20 cellular contexts compared by ENCODE assay signal in genomic region chr1:187032316-187032981, GRCh38.
"Had no signal": no experiment of that assay in that cellular context is flagged by ENCODE, and none has a peak within 500 bp of the region (broad histone marks: within the 10 kb centered on the region; RNA-seq: fewer than 3 reads in every experiment).

No MANE protein-coding gene starts in this region.

- H3K4me1 ChIP-seq: esophagus muscularis mucosa, left lung, parathyroid adenoma, stomach, testis, upper lobe of left lung had no signal

- H3K79me2 ChIP-seq: parathyroid adenoma had no signal

- H3K4me3 ChIP-seq: esophagus muscularis mucosa, left lung, mucosa of descending colon, stomach, testis, upper lobe of left lung had no signal

- ATAC-seq: activated T-helper 17 cell treated with anti-CD3 and anti-CD28 coated beads, Interleukin-2, amount 50 U/mL, for 72 hours; left lung; mucosa of descending colon; naive thymus-derived CD4-positive, alpha-beta T cell had no signal

- H3K9ac ChIP-seq: parathyroid adenoma had no signal

- H2AFZ ChIP-seq: parathyroid adenoma had no signal

- H3K27me3 ChIP-seq: brain microvascular endothelial cell, esophagus muscularis mucosa, left lung, neutrophil, stomach, testis, upper lobe of left lung had no signal

- H3K36me3 ChIP-seq: brain microvascular endothelial cell, esophagus muscularis mucosa, left lung, neutrophil, stomach, upper lobe of left lung had no signal

- FAIRE-seq: keratinocyte had no signal

- H3K27ac ChIP-seq: brain microvascular endothelial cell, esophagus muscularis mucosa, left lung, parathyroid adenoma, stomach, testis, upper lobe of left lung had no signal

- DNase-seq: activated CD4-positive, alpha-beta T cell treated with anti-CD3 and anti-CD28 coated beads, Interleukin-2, amount 50 U/mL, for 4 hours; activated CD4-positive, CD25-positive, alpha-beta regulatory T cell treated with anti-CD3 and anti-CD28 coated beads, Interleukin-2, amount 50 U/mL, for 72 hours; activated naive CD4-positive, alpha-beta T cell treated with Interleukin-2 at 50 U/mL for 16 hours; anterior cingulate cortex; brain microvascular endothelial cell; cortex of kidney; effector CD4-positive, alpha-beta T cell; hippocampal formation; left lung; mucosa of descending colon; naive thymus-derived CD4-positive, alpha-beta T cell; stimulated activated CD4-positive, alpha-beta T cell treated with anti-CD3 and anti-CD28 coated beads, Interleukin-1b, Interleukin-23, amount 100 ng/mL, for 48 hours; stomach; testis; upper lobe of left lung had no signal

- H3K9me3 ChIP-seq: testis had no signal
